ENCODE assay signal across 8 cellular contexts in the genomic region with DNA sequence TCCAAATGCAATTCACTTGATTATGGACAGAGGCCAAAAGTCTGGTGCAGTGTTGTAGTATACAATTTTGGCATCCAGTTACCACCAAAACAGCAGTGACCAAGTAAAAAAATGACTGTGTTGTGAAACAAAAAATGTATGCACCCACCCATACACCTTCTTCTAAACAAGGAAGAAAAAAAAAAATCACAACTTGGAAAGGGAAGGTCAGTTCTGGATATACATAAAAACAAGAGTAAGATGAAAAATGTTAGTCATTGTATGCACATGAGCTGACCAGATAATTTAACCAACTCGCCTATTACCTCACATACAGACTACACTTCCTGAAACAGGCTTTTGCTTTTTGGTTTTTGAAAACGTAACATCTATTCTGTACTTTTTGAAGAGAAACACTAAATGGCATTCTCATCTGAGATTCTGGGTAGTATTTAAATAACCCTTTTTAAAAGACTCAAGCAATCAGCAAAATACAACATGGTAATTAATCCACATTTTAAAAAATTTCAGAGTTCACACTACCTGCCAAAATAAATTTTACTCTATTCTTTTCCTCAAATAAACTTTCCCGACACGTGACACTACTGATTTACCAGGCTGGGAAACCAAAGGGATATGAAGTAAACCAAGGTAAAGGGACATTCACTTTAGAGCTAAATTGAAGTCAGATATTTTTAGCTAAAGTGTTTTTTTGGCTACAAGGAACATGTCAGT.
DNase-seq lines count a peak whose midpoint lies in the region; ATAC-seq, FAIRE-seq and TF ChIP-seq lines count a peak whose summit lies in the region.

No MANE protein-coding gene starts in this region.

- H3K36me3 ChIP-seq in neutrophil, result peaks cover 15% of the 10 kb centered on the region

- TF ChIP-seq CTCF in GM12864 (IDR thresholded peaks at IDR 0.05; ENCODE audit: low read depth, low read length, missing control alignments), result no peak
- no peak for TF ChIP-seq CTCF in neutrophil (IDR thresholded peaks at IDR 0.05)

- H3K9me3 ChIP-seq in neutrophil, result no peaks in the 10 kb centered on the region

- peaks cover 59 to 60% of the 10 kb centered on the region in 2 experiments for H3K4me1 ChIP-seq in neutrophil (ENCODE audit: control insufficient read depth in 1 of 2, insufficient read depth in 1 of 2, low read depth in 1 of 2, low read length in 1 of 2)

- H3K4me3 ChIP-seq in GM12864 (ENCODE audit: low read depth, low read length), result peak overlapping the region; percentile 94
- H3K4me3 ChIP-seq in neutrophil (ENCODE audit: low read depth in 1 of 2, low read length in 1 of 2), result peak overlapping the region; percentile 77 to 95

- H3K27ac ChIP-seq in neutrophil, result peak overlapping the region; percentile 100

- ATAC-seq in GM18907 (IDR thresholded peaks at IDR 0.05; ENCODE audit: unreplicated experiment), result no peak
- ATAC-seq in HG02759 (IDR thresholded peaks at IDR 0.05; ENCODE audit: unreplicated experiment), result no peak
- no peak for ATAC-seq in GM18870 (IDR thresholded peaks at IDR 0.05; ENCODE audit: unreplicated experiment)

- no peak for DNase-seq in GM12864 (ENCODE audit: low read depth)
- peak; percentile 9 to 72 for DNase-seq in NOMO-1 (lab: John Stamatoyannopoulos, UW; ENCODE audit: unreplicated experiment in 2 of 2)
- DNase-seq in AG08395 (ENCODE audit: low spot score), result no peak

- no peaks in the 10 kb centered on the region for H3K27me3 ChIP-seq in neutrophil

- FAIRE-seq in colon (lab: Jason Lieb, UNC), result peak; percentile 57

Comparison
In these comparisons a context has a peak if more than half of its experiments do, and no peak if none do; other contexts are left out.
1. DNase-seq: peak in NOMO-1 (2 of 2); none in GM12864 (single experiment) and AG08395 (single experiment).